12 cellular contexts compared by ENCODE assay signal in genomic region chr3:23920151-23920655, GRCh38. TPM values are rescaled to one million over a fixed set of nuclear protein-coding genes. Genes with fewer than 3 reads are reported as not detected.
DNase-seq lines count a peak whose midpoint lies in the region; ATAC-seq and TF ChIP-seq lines count a peak whose summit lies in the region.
"Had no signal": no experiment of that assay in that cellular context is flagged by ENCODE, and none has a peak within 500 bp of the region (broad histone marks: within the 10 kb centered on the region; RNA-seq: fewer than 3 reads in every experiment).

No MANE protein-coding gene starts in this region.

- H3K4me3 Mint-ChIP-seq in T-helper 2 cell treated with Interferon-gamma antibody and Interleukin-4, amounts not matched to agents 5 μg/mL and 100 μg/mL, for 36 hours = peak overlapping the region; percentile 18
- no peak overlapping the region for H3K4me3 Mint-ChIP-seq in central memory CD8-positive, alpha-beta T cell

- H3K36me3 Mint-ChIP-seq in T-helper 2 cell treated with Interferon-gamma antibody and Interleukin-4, amounts not matched to agents 5 μg/mL and 100 μg/mL, for 36 hours (ENCODE audit: low read depth) = peaks cover 47% of the 10 kb centered on the region
- peaks cover 56% of the 10 kb centered on the region for H3K36me3 Mint-ChIP-seq in central memory CD8-positive, alpha-beta T cell (ENCODE audit: insufficient read depth)

- no peak overlapping the region for H2AFZ ChIP-seq in OCI-LY7 (ENCODE audit: low read length)
- H2AFZ ChIP-seq in osteoblast (ENCODE audit: low read length) = no peak overlapping the region

- H3K79me2 ChIP-seq in OCI-LY7 (ENCODE audit: insufficient read depth, low read depth, low read length) (peaks cover 39% of the 10 kb centered on the region), osteoblast (ENCODE audit: insufficient read depth, low read length) (peaks cover 30% of the 10 kb centered on the region)

- POLR2A ChIA-PET in OCI-LY7 (lab: Charles Lee) = interaction anchor here (0.7 to 0.8 kb wide), 3 partner anchors 34 to 534 kb away, joined by 3 read pairs; no protein-coding TSS in a partner anchor

- intact Hi-C loops in OCI-LY7 (cut with micrococcal nuclease; ENCODE audit: unreplicated experiment) = no loop called here

- peaks cover 31% of the 10 kb centered on the region for H3K4me1 Mint-ChIP-seq in T-helper 2 cell treated with Interferon-gamma antibody and Interleukin-4, amounts not matched to agents 5 μg/mL and 100 μg/mL, for 36 hours (ENCODE audit: low read depth)
- H3K4me1 Mint-ChIP-seq in central memory CD8-positive, alpha-beta T cell = peaks cover 40% of the 10 kb centered on the region

- peak overlapping the region; percentile 49 for H3K27ac Mint-ChIP-seq in T-helper 2 cell treated with Interferon-gamma antibody and Interleukin-4, amounts not matched to agents 5 μg/mL and 100 μg/mL, for 36 hours
- H3K27ac Mint-ChIP-seq in central memory CD8-positive, alpha-beta T cell (ENCODE audit: low read depth) = peak overlapping the region; percentile 96

- H3K4me3 ChIP-seq in OCI-LY7 (ENCODE audit: low read depth, low read length, poor library complexity, severe bottlenecking) (peak overlapping the region; percentile 97), osteoblast (ENCODE audit: insufficient read depth, low read length) (no peak overlapping the region)

- H3K27me3 ChIP-seq in osteoblast (ENCODE audit: insufficient read depth, low read length) = no peaks in the 10 kb centered on the region

- DNase-seq in T-helper 2 cell treated with Interferon-gamma antibody and Interleukin-4, amounts not matched to agents 5 μg/mL and 100 μg/mL, for 36 hours (ENCODE audit: low spot score) = no peak
- DNase-seq in T-helper 2 cell (no peak), OCI-LY7 (ENCODE audit: low spot score) (no peak), osteoblast (ENCODE audit: insufficient read length, low spot score, missing footprints) (no peak)
- DNase-seq in central memory CD8-positive, alpha-beta T cell (ENCODE audit: low spot score in 2 of 2) = no peak
- DNase-seq: activated CD4-positive, CD25-positive, alpha-beta regulatory T cell treated with anti-CD3 and anti-CD28 coated beads, Interleukin-2, amount 50 U/mL, for 72 hours; hypothalamus; NCI-H2171; stimulated activated CD4-positive, alpha-beta T cell treated with anti-CD3 and anti-CD28 coated beads, Interleukin-12 subunit alpha, Interleukin-12 subunit beta, amount 100 ng/mL, for 4 hours had no signal

- H3K27me3 Mint-ChIP-seq in T-helper 2 cell treated with Interferon-gamma antibody and Interleukin-4, amounts not matched to agents 5 μg/mL and 100 μg/mL, for 36 hours (ENCODE audit: low read depth) = peaks cover 10% of the 10 kb centered on the region
- no peaks in the 10 kb centered on the region for H3K27me3 Mint-ChIP-seq in central memory CD8-positive, alpha-beta T cell

- peak overlapping the region; percentile 35 for H3K27ac ChIP-seq in OCI-LY7 (ENCODE audit: low read depth, low read length, poor library complexity, severe bottlenecking)
- no peak overlapping the region for H3K27ac ChIP-seq in osteoblast (ENCODE audit: low read depth, low read length)

- BruUV-seq in OCI-LY7 (replicated peaks; lab: Mats Ljungman, UMichigan) = no TSS peak

- CTCF ChIA-PET in OCI-LY7 (lab: Charles Lee; ENCODE audit: unreplicated experiment) = no interaction called here

- H3K4me1 ChIP-seq in OCI-LY7 (ENCODE audit: insufficient read depth, low read length, poor library complexity, severe bottlenecking) (peaks cover 29% of the 10 kb centered on the region), osteoblast (ENCODE audit: insufficient read depth, low read length) (peaks cover 25% of the 10 kb centered on the region)

- H3K9me3 ChIP-seq in OCI-LY7 (ENCODE audit: low read length) (no peaks in the 10 kb centered on the region), osteoblast (ENCODE audit: low read depth, low read length) (no peaks in the 10 kb centered on the region)

- no peak for ATAC-seq in central memory CD8-positive, alpha-beta T cell (replicated peaks; ENCODE audit: extremely low read depth, poor library complexity, severe bottlenecking)
- ATAC-seq in HG03159 (IDR thresholded peaks at IDR 0.05; ENCODE audit: unreplicated experiment) (no peak), GM21381 (IDR thresholded peaks at IDR 0.05; ENCODE audit: unreplicated experiment) (no peak), HG03460 (IDR thresholded peaks at IDR 0.05; ENCODE audit: unreplicated experiment) (no peak)

- H3K36me3 ChIP-seq in OCI-LY7 (ENCODE audit: insufficient read depth, low read length) (peaks cover 52% of the 10 kb centered on the region), osteoblast (ENCODE audit: insufficient read depth, low read length) (peaks cover 27% of the 10 kb centered on the region)

- H4K20me1 ChIP-seq in OCI-LY7 (ENCODE audit: insufficient read depth, low read length) = peaks cover 27% of the 10 kb centered on the region
- H4K20me1 ChIP-seq in osteoblast (ENCODE audit: insufficient read depth, low read length) = peaks cover 40% of the 10 kb centered on the region

- no peak for TF ChIP-seq CTCF in OCI-LY7 (conservative IDR thresholded peaks at IDR 0.05; ENCODE audit: low read length)
- TF ChIP-seq CTCF in osteoblast (IDR thresholded peaks at IDR 0.05; ENCODE audit: extremely low read depth, low read depth, low read length) = no peak

- no peaks in the 10 kb centered on the region for H3K9me2 ChIP-seq in OCI-LY7 (ENCODE audit: insufficient read depth, low read length)

- H3K4me2 ChIP-seq in OCI-LY7 (ENCODE audit: low read length) (peak overlapping the region; percentile 94), osteoblast (ENCODE audit: insufficient read depth, low read length) (peak overlapping the region; percentile 6)

- H3K9me3 Mint-ChIP-seq in T-helper 2 cell treated with Interferon-gamma antibody and Interleukin-4, amounts not matched to agents 5 μg/mL and 100 μg/mL, for 36 hours = no peaks in the 10 kb centered on the region
- no peaks in the 10 kb centered on the region for H3K9me3 Mint-ChIP-seq in central memory CD8-positive, alpha-beta T cell

RNA-seq across cellular contexts. Expression of gene RPL15, which starts 3.3 kb away (rescaled TPM):
- 2,205 and 2,390 TPM in 2 replicates for total RNA-seq in OCI-LY7 (2014; rRNA removed; shearing (Covaris generic))
- total RNA-seq in OCI-LY7 (2022) = 2,355 and 2,716 TPM in 2 replicates
- 1,871 and 2,086 TPM in 2 replicates for total RNA-seq in osteoblast

RNA-seq across cellular contexts. Expression of gene NKIRAS1, which starts 3.4 kb away (rescaled TPM):
- total RNA-seq in OCI-LY7 (2014; rRNA removed; shearing (Covaris generic)) = 4.0 and 4.1 TPM in 2 replicates
- total RNA-seq in OCI-LY7 (2022) = 3.7 and 4.7 TPM in 2 replicates
- 11.9 and 14.7 TPM in 2 replicates for total RNA-seq in osteoblast

RNA-seq across cellular contexts. Expression of gene NR1D2, which starts 24.9 kb away (rescaled TPM):
- 5.0 and 7.9 TPM in 2 replicates for total RNA-seq in OCI-LY7 (2014; rRNA removed; shearing (Covaris generic))
- 5.7 and 8.8 TPM in 2 replicates for total RNA-seq in OCI-LY7 (2022)
- 70.6 and 77.5 TPM in 2 replicates for total RNA-seq in osteoblast
